8 cellular contexts compared by ENCODE assay signal in the genomic region with DNA sequence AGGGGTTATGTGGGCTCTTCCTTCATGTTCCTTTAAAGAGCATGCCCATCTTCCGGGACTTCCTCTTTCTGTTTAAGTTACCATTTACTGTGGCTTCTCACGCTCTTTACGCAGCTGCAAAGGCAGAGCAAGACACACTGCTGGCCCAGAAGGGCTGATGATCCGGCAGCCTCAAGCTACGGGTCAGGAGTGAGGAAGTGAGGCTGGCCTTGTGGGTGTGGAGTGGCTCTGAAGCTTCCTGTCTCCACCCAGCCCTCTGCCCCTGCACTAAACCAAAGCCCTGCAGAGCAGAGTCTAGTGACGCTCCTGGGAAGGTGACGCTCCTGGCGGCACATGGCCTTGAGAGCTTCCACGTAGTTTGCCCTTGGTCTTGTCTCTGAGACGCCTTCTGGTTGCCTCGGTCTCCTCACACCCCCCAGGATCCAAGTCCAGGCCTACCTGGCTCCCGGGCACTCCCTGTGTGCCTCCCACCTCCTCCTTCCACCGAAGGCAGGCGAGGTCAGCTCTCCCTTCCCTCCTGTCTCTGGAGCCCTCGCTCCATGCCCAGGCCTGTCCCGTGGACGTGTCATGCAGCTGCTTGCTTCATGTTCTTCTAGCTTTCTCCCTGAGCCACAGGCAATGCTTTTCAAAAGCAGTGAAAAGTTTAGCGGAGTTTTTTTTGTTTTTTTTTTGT.
A peak's percentile ranks its signal among the peaks of the same experiment; 100 is the strongest.
DNase-seq lines count a peak whose midpoint lies in the region; ATAC-seq lines count a peak whose summit lies in the region.

No MANE protein-coding gene starts in this region.

- no peaks in the 10 kb centered on the region for H3K27me3 Mint-ChIP-seq in activated naive CD8-positive, alpha-beta T cell

- peak overlapping the region; percentile 99 for H3K27ac Mint-ChIP-seq in activated naive CD8-positive, alpha-beta T cell

- H3K36me3 Mint-ChIP-seq in activated naive CD8-positive, alpha-beta T cell: peaks cover 6% of the 10 kb centered on the region

- no peaks in the 10 kb centered on the region for H3K9me3 Mint-ChIP-seq in activated naive CD8-positive, alpha-beta T cell (ENCODE audit: low read depth)

- ATAC-seq in GM18498 (IDR thresholded peaks at IDR 0.05; ENCODE audit: unreplicated experiment) (peak; percentile 99), HG02798 (IDR thresholded peaks at IDR 0.05; ENCODE audit: poor library complexity, unreplicated experiment) (peak; percentile 89)

- DNase-seq in RPMI8226 (peak; percentile 67), medulla oblongata (ENCODE audit: extremely low spot score) (peak; percentile 86), NCI-H345 (lab: John Stamatoyannopoulos, UW) (no peak), NCI-H446 treated with DMSO at 0.1 percent for 48 hours (lab: John Stamatoyannopoulos, UW) (no peak)
- DNase-seq in stimulated activated CD8-positive, alpha-beta memory T cell treated with anti-CD3 and anti-CD28 coated beads, Interleukin-7, amount 100 ng/mL, for 24 hours (ENCODE audit: low read depth): peak; percentile 49

- peak overlapping the region; percentile 82 for H3K4me3 Mint-ChIP-seq in activated naive CD8-positive, alpha-beta T cell

- peaks cover 85% of the 10 kb centered on the region for H3K4me1 Mint-ChIP-seq in activated naive CD8-positive, alpha-beta T cell (ENCODE audit: low read depth)

Comparison
In these comparisons a context has a peak if more than half of its experiments do, and no peak if none do; other contexts are left out.
1. DNase-seq: peak in RPMI8226 (single experiment), medulla oblongata (single experiment) and stimulated activated CD8-positive, alpha-beta memory T cell treated with anti-CD3 and anti-CD28 coated beads, Interleukin-7, amount 100 ng/mL, for 24 hours (single experiment); none in NCI-H345 (single experiment) and NCI-H446 treated with DMSO at 0.1 percent for 48 hours (single experiment).